18 cellular contexts compared by ENCODE assay signal in genomic region chr19:32876236-32876918, GRCh38. TPM values are rescaled to one million over a fixed set of nuclear protein-coding genes. Genes with fewer than 3 reads are reported as not detected.
"Had no signal": no experiment of that assay in that cellular context is flagged by ENCODE, and none has a peak within 500 bp of the region (broad histone marks: within the 10 kb centered on the region; RNA-seq: fewer than 3 reads in every experiment).

No MANE protein-coding gene starts in this region.

- FAIRE-seq: astrocyte, bronchial epithelial cell had no signal

- H3K27ac ChIP-seq: dorsolateral prefrontal cortex, gastroesophageal sphincter, heart right ventricle, uterus had no signal

- H3K9me3 ChIP-seq: gastroesophageal sphincter, heart right ventricle, uterus had no signal

- DNase-seq: activated CD4-positive, alpha-beta T cell treated with anti-CD3 and anti-CD28 coated beads, Interleukin-2, amount 50 U/mL, for 1 hour; activated CD4-positive, CD25-positive, alpha-beta regulatory T cell; activated naive CD4-positive, alpha-beta T cell treated with anti-CD3 and anti-CD28 coated beads for 36 hours; activated T-cell treated with anti-CD3 and anti-CD28 coated beads for 4 hours; endodermal cell; heart right ventricle; mammary epithelial cell; stimulated activated CD4-positive, alpha-beta T cell treated with anti-CD3 and anti-CD28 coated beads, Interleukin-1b, Interleukin-23, amount 100 ng/mL, for 48 hours; SW 1271; uterus had no signal

- H3K4me1 ChIP-seq: gastroesophageal sphincter, heart right ventricle, uterus had no signal

- H3K4me3 ChIP-seq: dorsolateral prefrontal cortex, gastroesophageal sphincter, heart right ventricle, uterus had no signal

- ATAC-seq: gastroesophageal sphincter, heart right ventricle, sciatic nerve had no signal

- H3K4me3 Mint-ChIP-seq: activated naive CD4-positive, alpha-beta T cell treated with anti-CD3 and anti-CD28 coated beads for 36 hours; endodermal cell; nephron had no signal

- H3K36me3 ChIP-seq: uterus had no signal

- H3K27ac Mint-ChIP-seq: activated naive CD4-positive, alpha-beta T cell treated with anti-CD3 and anti-CD28 coated beads for 36 hours; endodermal cell; nephron had no signal

- H3K4me1 Mint-ChIP-seq: nephron had no signal

- H3K27me3 ChIP-seq: dorsolateral prefrontal cortex, gastroesophageal sphincter, heart right ventricle, uterus had no signal

- H3K9me3 Mint-ChIP-seq: activated naive CD4-positive, alpha-beta T cell treated with anti-CD3 and anti-CD28 coated beads for 36 hours; endodermal cell; nephron had no signal

RNA-seq across cellular contexts. Expression of gene SLC7A9, which starts 6.8 kb away (rescaled TPM):
- total RNA-seq: activated CD8-positive, alpha-beta memory T cell treated with anti-CD3 and anti-CD28 coated beads for 36 hours; activated naive CD4-positive, alpha-beta T cell treated with anti-CD3 and anti-CD28 coated beads for 36 hours; epithelial cell of proximal tubule had no signal
